Comparison of ENCODE assay signal across 19 cellular contexts in the genomic region with DNA sequence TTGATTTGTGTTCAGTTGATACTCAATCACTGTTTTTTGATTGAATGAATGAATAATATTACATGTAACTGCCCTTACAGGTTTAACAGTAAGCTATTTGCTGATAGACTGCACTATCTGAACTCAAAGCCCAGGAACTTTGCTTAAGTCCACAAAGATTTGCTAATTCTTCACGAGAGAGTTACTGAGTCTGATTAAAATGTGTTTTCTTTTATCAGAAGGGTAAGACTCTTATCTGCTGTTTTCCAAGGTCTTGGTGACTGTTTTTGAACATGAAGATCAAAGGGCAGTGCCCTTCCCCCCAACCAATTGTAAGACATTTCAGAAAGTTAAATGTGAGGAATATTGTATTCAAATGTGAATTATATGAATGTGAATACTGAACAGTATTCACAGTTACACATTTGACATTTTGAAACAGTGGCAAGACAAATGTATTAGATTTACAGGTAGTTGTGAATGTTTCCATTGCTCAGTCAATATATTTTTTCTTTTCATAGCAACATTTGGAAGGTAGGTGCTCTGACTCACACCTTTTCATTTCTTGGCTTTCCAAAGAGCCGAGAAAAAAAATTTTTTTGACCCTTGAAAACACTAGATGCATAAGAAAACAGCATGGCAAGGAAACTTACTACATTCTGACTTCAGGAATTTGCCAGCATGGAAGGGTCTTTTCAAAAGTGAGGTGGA.
DNase-seq lines count a peak whose midpoint lies in the region; ATAC-seq and TF ChIP-seq lines count a peak whose summit lies in the region.
"Had no signal": no experiment of that assay in that cellular context is flagged by ENCODE, and none has a peak within 500 bp of the region (broad histone marks: within the 10 kb centered on the region; RNA-seq: fewer than 3 reads in every experiment).

No MANE protein-coding gene starts in this region.

- H3K4me1 ChIP-seq in Caco-2 (peaks cover 87% of the 10 kb centered on the region), Panc1 (ENCODE audit: control insufficient read depth, insufficient read depth, low read length) (peaks cover 12% of the 10 kb centered on the region), endodermal cell (ENCODE audit: control insufficient read depth, insufficient read depth, low read length) (peaks cover 5% of the 10 kb centered on the region), neural progenitor cell (peaks cover 29% of the 10 kb centered on the region)

- peak overlapping the region; percentile 54 for H3K4me3 Mint-ChIP-seq in Caco-2 (ENCODE audit: unreplicated experiment)
- H3K4me3 Mint-ChIP-seq in endodermal cell = no peak overlapping the region
- no peak overlapping the region for H3K4me3 Mint-ChIP-seq in neural progenitor cell
- H3K4me3 Mint-ChIP-seq in T-cell = no peak overlapping the region
- H3K4me3 Mint-ChIP-seq: CD4-positive, alpha-beta T cell; H9 had no signal

- H3K9ac ChIP-seq in endodermal cell (ENCODE audit: extremely low read depth, low read length, poor library complexity, severe bottlenecking) (no peak overlapping the region), neural progenitor cell (no peak overlapping the region)

- DNase-seq in Caco-2 = peak; percentile 65 to 70
- no peak for DNase-seq in Panc1 (ENCODE audit: low read depth, low spot score)
- no peak for DNase-seq in endodermal cell
- no peak for DNase-seq in neural progenitor cell (ENCODE audit: low spot score)
- DNase-seq in T-cell = no peak
- no peak for DNase-seq in stimulated activated naive CD4-positive, alpha-beta T cell treated with Interleukin-2 at 50 U/mL for 16 hours (lab: John Stamatoyannopoulos, UW)
- DNase-seq in effector CD4-positive, alpha-beta T cell = no peak
- DNase-seq: 8988T; ACHN; C1 segment of cervical spinal cord; CD4-positive, alpha-beta T cell; DMS153; DMS79 treated with DMSO at 0.1 percent for 48 hours; EL; GOT3; H9; IMR-90 had no signal

- H3K27me3 Mint-ChIP-seq in Caco-2 (ENCODE audit: insufficient read depth, unreplicated experiment) (no peaks in the 10 kb centered on the region), endodermal cell (ENCODE audit: insufficient read depth) (peaks cover 61% of the 10 kb centered on the region), neural progenitor cell (ENCODE audit: insufficient read depth, low read depth) (peaks cover 3% of the 10 kb centered on the region), T-cell (no peaks in the 10 kb centered on the region)
- H3K27me3 Mint-ChIP-seq: CD4-positive, alpha-beta T cell had no signal

- H3K4me1 Mint-ChIP-seq in Caco-2 (ENCODE audit: low read depth, unreplicated experiment) (peaks cover 65% of the 10 kb centered on the region), endodermal cell (peaks cover 31% of the 10 kb centered on the region), neural progenitor cell (peaks cover 20% of the 10 kb centered on the region), T-cell (no peaks in the 10 kb centered on the region)

- H3K27me3 ChIP-seq in Caco-2 (replicated peaks; ENCODE audit: control insufficient read depth, insufficient read depth, low read length) (no peaks in the 10 kb centered on the region), Panc1 (ENCODE audit: control insufficient read depth, insufficient read depth, low read length) (no peaks in the 10 kb centered on the region), endodermal cell (ENCODE audit: control insufficient read depth, insufficient read depth, low read length, poor library complexity, severe bottlenecking) (peaks cover 15% of the 10 kb centered on the region), neural progenitor cell (no peaks in the 10 kb centered on the region)

- POLR2A ChIA-PET in Caco-2 (lab: Charles Lee) = interaction anchor here (0.5 kb wide), 1 partner anchor 77 kb away, joined by 3 read pairs; no protein-coding TSS in a partner anchor
- POLR2A ChIA-PET in Panc1 (lab: Charles Lee) = no interaction called here
- POLR2A ChIA-PET in T-cell (lab: Charles Lee) = no interaction called here

- no peak overlapping the region for H2AFZ ChIP-seq in neural progenitor cell (replicated peaks)

- H3K9me3 Mint-ChIP-seq in Caco-2 (ENCODE audit: unreplicated experiment) = peaks cover 38% of the 10 kb centered on the region
- peaks cover 39% of the 10 kb centered on the region for H3K9me3 Mint-ChIP-seq in endodermal cell
- peaks cover 10% of the 10 kb centered on the region for H3K9me3 Mint-ChIP-seq in neural progenitor cell
- peaks cover 0 to 10% (median 3%) of the 10 kb centered on the region in 3 donors for H3K9me3 Mint-ChIP-seq in T-cell
- H3K9me3 Mint-ChIP-seq: CD4-positive, alpha-beta T cell had no signal

- CTCF ChIA-PET in Caco-2 (lab: Charles Lee) = interaction anchor here (0.6 to 2.6 kb wide), 2 partner anchors 60 to 63 kb away, joined by 4 to 9 read pairs; a partner anchor contains a TSS
- CTCF ChIA-PET in Panc1 (lab: Charles Lee) = no interaction called here
- CTCF ChIA-PET in T-cell (lab: Charles Lee) = no interaction called here

- no peaks in the 10 kb centered on the region for H3K79me2 ChIP-seq in neural progenitor cell (ENCODE audit: low read depth)

- intact Hi-C loops in Caco-2 (cut with micrococcal nuclease; ENCODE audit: unreplicated experiment) (no loop called here), Panc1 (cut with micrococcal nuclease; ENCODE audit: unreplicated experiment) (no loop called here)

- H3K36me3 ChIP-seq in Caco-2 (ENCODE audit: control insufficient read depth, insufficient read depth, low read length) = no peaks in the 10 kb centered on the region
- no peaks in the 10 kb centered on the region for H3K36me3 ChIP-seq in Panc1 (ENCODE audit: control insufficient read depth, insufficient read depth, low read length)
- H3K36me3 ChIP-seq in endodermal cell (ENCODE audit: control insufficient read depth, insufficient read depth, low read length) = no peaks in the 10 kb centered on the region
- H3K36me3 ChIP-seq in neural progenitor cell = no peaks in the 10 kb centered on the region

- H3K36me3 Mint-ChIP-seq in Caco-2 (ENCODE audit: insufficient read depth, unreplicated experiment) (peaks cover 40% of the 10 kb centered on the region), endodermal cell (ENCODE audit: low read depth) (peaks cover 7% of the 10 kb centered on the region), neural progenitor cell (no peaks in the 10 kb centered on the region), T-cell (no peaks in the 10 kb centered on the region)

- 25 to 31% methylated on average over 2 of the region's 2 CpGs for WGBS in endodermal cell (ENCODE audit: insufficient coverage in 1 of 2, insufficient read length in 1 of 2), 2 experiments

- ATAC-seq in Panc1 (no peak), T-cell (replicated peaks in 1 of 4) (no peak), HG02938 (IDR thresholded peaks at IDR 0.05; ENCODE audit: unreplicated experiment) (no peak)

- TF ChIP-seq CTCF in Caco-2 (IDR thresholded peaks at IDR 0.05; ENCODE audit: insufficient read depth in 1 of 2, low read depth in 1 of 2, low read length in 1 of 2, severe bottlenecking in 1 of 2, unreplicated experiment in 1 of 2) (no peak), Panc1 (IDR thresholded peaks at IDR 0.05) (no peak), endodermal cell (conservative IDR thresholded peaks at IDR 0.05) (no peak), neural progenitor cell (IDR thresholded peaks at IDR 0.05) (no peak)

- H3K4me3 ChIP-seq in Caco-2 (ENCODE audit: low read depth, low read length) = no peak overlapping the region
- no peak overlapping the region for H3K4me3 ChIP-seq in Panc1 (ENCODE audit: low read depth in 2 of 2, low read length in 2 of 2)
- H3K4me3 ChIP-seq in endodermal cell (ENCODE audit: low read length) = peak overlapping the region; percentile 8
- H3K4me3 ChIP-seq in neural progenitor cell = no peak overlapping the region

- H3K4me2 ChIP-seq in neural progenitor cell = peak overlapping the region; percentile 16

- peak overlapping the region; percentile 80 for H3K27ac Mint-ChIP-seq in Caco-2 (ENCODE audit: unreplicated experiment)
- no peak overlapping the region for H3K27ac Mint-ChIP-seq in endodermal cell
- H3K27ac Mint-ChIP-seq in neural progenitor cell = no peak overlapping the region
- no peak overlapping the region for H3K27ac Mint-ChIP-seq in T-cell
- H3K27ac Mint-ChIP-seq: CD4-positive, alpha-beta T cell; H9 had no signal

- H3F3A ChIP-seq in neural progenitor cell (ENCODE audit: low read depth) = peaks cover 9% of the 10 kb centered on the region

- H3K9me3 ChIP-seq in Caco-2 (peaks cover 10% of the 10 kb centered on the region; the same call in 1 of the 2 replicates), Panc1 (ENCODE audit: control insufficient read depth, insufficient read depth, low read depth, low read length) (peaks cover 20% of the 10 kb centered on the region; the same call in 1 of the 2 replicates), endodermal cell (ENCODE audit: control insufficient read depth, low read length) (peaks cover 37% of the 10 kb centered on the region), neural progenitor cell (ENCODE audit: low read depth) (no peaks in the 10 kb centered on the region)

- in situ Hi-C loops in Panc1 (cut with HindIII; ENCODE audit: low pct_unique_long_range_greater_than_20kb, low sequenced_read_pairs) = no loop called here

- H3K27ac ChIP-seq in Panc1 (ENCODE audit: low read length) = peak overlapping the region; percentile 60; the same call in 1 of the 2 replicates
- H3K27ac ChIP-seq in endodermal cell (ENCODE audit: low read depth, low read length) = no peak overlapping the region
- H3K27ac ChIP-seq in neural progenitor cell = no peak overlapping the region
- H3K27ac ChIP-seq: HL-60 had no signal

- H4K20me1 ChIP-seq in neural progenitor cell (ENCODE audit: low read depth) = no peaks in the 10 kb centered on the region

- BruUV-seq in Caco-2 (replicated peaks; lab: Mats Ljungman, UMichigan) = no TSS peak
- no TSS peak for BruUV-seq in Panc1 (replicated peaks; lab: Mats Ljungman, UMichigan)

Comparison
In these comparisons a context has a peak if more than half of its experiments do, and no peak if none do; other contexts are left out.
1. DNase-seq: peak in Caco-2 (2 of 2); none in Panc1 (single experiment), endodermal cell (single experiment), neural progenitor cell (single experiment), T-cell (0 of 34), stimulated activated naive CD4-positive, alpha-beta T cell treated with Interleukin-2 at 50 U/mL for 16 hours (single experiment) and effector CD4-positive, alpha-beta T cell (single experiment).